40 cellular contexts compared by ENCODE assay signal in the genomic region with DNA sequence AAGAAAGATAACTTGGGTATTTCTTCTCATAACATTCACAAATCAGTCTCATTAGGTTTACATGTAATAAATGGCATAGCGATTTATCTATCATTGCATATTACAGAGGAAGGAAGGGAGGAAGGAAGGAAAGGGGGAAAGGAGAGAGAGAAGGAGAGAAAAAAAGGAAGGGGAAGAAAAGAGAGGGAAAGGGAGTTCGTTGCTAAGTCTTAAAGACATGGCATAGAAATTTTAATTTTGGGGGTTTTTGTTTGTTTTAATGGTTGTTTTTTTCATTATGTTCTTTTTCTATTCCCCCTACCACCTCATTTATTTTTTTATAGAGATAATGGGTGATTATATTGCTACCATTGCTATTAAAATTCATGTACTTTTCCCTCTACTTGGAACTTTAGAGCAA.
"Had no signal": no experiment of that assay in that cellular context is flagged by ENCODE, and none has a peak within 500 bp of the region (broad histone marks: within the 10 kb centered on the region; RNA-seq: fewer than 3 reads in every experiment).

No MANE protein-coding gene starts in this region.

- H3K9me3 ChIP-seq: adrenal gland, ascending aorta, body of pancreas, breast epithelium had no signal

- H3K27ac Mint-ChIP-seq: activated naive CD4-positive, alpha-beta T cell treated with anti-CD3 and anti-CD28 coated beads for 36 hours; activated naive CD4-positive, alpha-beta T cell treated with anti-CD3 and anti-CD28 coated beads, Interleukin-2, amount 10 ng/mL, durations not matched to agents 7 days and 5 days; activated naive CD4-positive, alpha-beta T cell treated with anti-CD3 and anti-CD28 coated beads, Interleukin-2, amount 50 U/mL, for 24 hours; activated naive CD4-positive, alpha-beta T cell treated with anti-CD3 and anti-CD28 coated beads, Interleukin-2, amount 50 U/mL, for 72 hours; activated naive CD8-positive, alpha-beta T cell; activated naive CD8-positive, alpha-beta T cell treated with anti-CD3 and anti-CD28 coated beads for 36 hours; activated naive CD8-positive, alpha-beta T cell treated with anti-CD3 and anti-CD28 coated beads, Interleukin-2, amount 10 ng/mL, durations not matched to agents 7 days and 5 days; activated naive CD8-positive, alpha-beta T cell treated with anti-CD3 and anti-CD28 coated beads, Interleukin-2, amount 50 U/mL, for 24 hours; activated T-cell treated with anti-CD3 and anti-CD28 coated beads, Interleukin-2, amount 50 U/mL, for 24 hours; activated T-cell treated with anti-CD3 and anti-CD28 coated beads, Interleukin-2, amount 50 U/mL, for 72 hours; activated T-helper 1 cell treated with anti-CD3 and anti-CD28 coated beads, Interleukin-12 subunit alpha, Interleukin-12 subunit beta, Interleukin-2, Interleukin-4 antibody, amounts not matched to agents 30 ng/mL and 10 ng/mL and 1 ng/mL, durations not matched to agents 14 hours and 24 hours and 36 hours; activated T-helper 17 cell treated with anti-CD3 and anti-CD28 coated beads, Interleukin-2, amount 50 U/mL, for 72 hours; activated T-helper 2 cell treated with anti-CD3 and anti-CD28 coated beads, Interferon-gamma antibody, Interleukin-2, Interleukin-4, amounts not matched to agents 10 μg/mL and 5 μg/mL and 100 μg/mL, durations not matched to agents 14 hours and 24 hours and 36 hours; brain had no signal

- H3K4me1 ChIP-seq: adrenal gland, ascending aorta, body of pancreas, breast epithelium had no signal

- H3K27ac ChIP-seq: adrenal gland, ascending aorta, body of pancreas, brain microvascular endothelial cell, breast epithelium, cardiac muscle cell had no signal

- FAIRE-seq: astrocyte, bronchial epithelial cell had no signal

- H3K27me3 Mint-ChIP-seq: activated naive CD4-positive, alpha-beta T cell treated with anti-CD3 and anti-CD28 coated beads, Interleukin-2, amount 10 ng/mL, durations not matched to agents 7 days and 5 days; activated naive CD4-positive, alpha-beta T cell treated with anti-CD3 and anti-CD28 coated beads, Interleukin-2, amount 50 U/mL, for 24 hours; activated naive CD8-positive, alpha-beta T cell; activated naive CD8-positive, alpha-beta T cell treated with anti-CD3 and anti-CD28 coated beads for 36 hours; activated naive CD8-positive, alpha-beta T cell treated with anti-CD3 and anti-CD28 coated beads, Interleukin-2, amount 10 ng/mL, durations not matched to agents 7 days and 5 days; activated naive CD8-positive, alpha-beta T cell treated with anti-CD3 and anti-CD28 coated beads, Interleukin-2, amount 50 U/mL, for 24 hours; activated T-cell treated with anti-CD3 and anti-CD28 coated beads, Interleukin-2, amount 50 U/mL, for 24 hours; activated T-helper 17 cell treated with anti-CD3 and anti-CD28 coated beads, Interleukin-2, amount 50 U/mL, for 72 hours; brain; central memory CD8-positive, alpha-beta T cell had no signal

- H3K4me1 Mint-ChIP-seq: activated naive CD4-positive, alpha-beta T cell treated with anti-CD3 and anti-CD28 coated beads, Interleukin-2, amount 10 ng/mL, durations not matched to agents 7 days and 5 days; activated naive CD4-positive, alpha-beta T cell treated with anti-CD3 and anti-CD28 coated beads, Interleukin-2, amount 50 U/mL, for 24 hours; activated naive CD8-positive, alpha-beta T cell treated with anti-CD3 and anti-CD28 coated beads for 36 hours; activated naive CD8-positive, alpha-beta T cell treated with anti-CD3 and anti-CD28 coated beads, Interleukin-2, amount 10 ng/mL, durations not matched to agents 7 days and 5 days; activated naive CD8-positive, alpha-beta T cell treated with anti-CD3 and anti-CD28 coated beads, Interleukin-2, amount 50 U/mL, for 24 hours; activated T-helper 17 cell treated with anti-CD3 and anti-CD28 coated beads, Interleukin-2, amount 50 U/mL, for 72 hours; brain; central memory CD8-positive, alpha-beta T cell had no signal

- H3K27me3 ChIP-seq: adrenal gland, ascending aorta, body of pancreas, brain microvascular endothelial cell, breast epithelium, cardiac muscle cell had no signal

- DNase-seq: activated effector memory CD4-positive, alpha-beta T cell treated with anti-CD3 and anti-CD28 coated beads, Interleukin-2, amount 50 U/mL, for 16 hours; activated effector memory CD4-positive, alpha-beta T cell treated with Interleukin-2 at 50 U/mL for 16 hours; activated gamma-delta T cell; activated gamma-delta T cell treated with Interleukin-2 at 50 U/mL for 16 hours; activated naive CD4-positive, alpha-beta T cell; activated naive CD4-positive, alpha-beta T cell treated with anti-CD3 and anti-CD28 coated beads for 36 hours; activated naive CD4-positive, alpha-beta T cell treated with anti-CD3 and anti-CD28 coated beads, Interleukin-2, amount 10 ng/mL, durations not matched to agents 7 days and 5 days; activated naive CD4-positive, alpha-beta T cell treated with anti-CD3 and anti-CD28 coated beads, Interleukin-2, amount 50 U/mL, for 16 hours; activated naive CD4-positive, alpha-beta T cell treated with Interleukin-2 at 50 U/mL for 16 hours; activated naive CD8-positive, alpha-beta T cell treated with anti-CD3 and anti-CD28 coated beads for 36 hours; activated naive CD8-positive, alpha-beta T cell treated with anti-CD3 and anti-CD28 coated beads, Interleukin-2, amount 10 ng/mL, durations not matched to agents 7 days and 5 days; activated naive CD8-positive, alpha-beta T cell treated with anti-CD3 and anti-CD28 coated beads, Interleukin-2, amount 50 U/mL, for 24 hours; activated T-cell treated with anti-CD3 and anti-CD28 coated beads, Interleukin-2, amount 50 U/mL, for 1 hour; activated T-cell treated with anti-CD3 and anti-CD28 coated beads, Interleukin-2, amount 50 U/mL, for 24 hours; activated T-cell treated with anti-CD3 and anti-CD28 coated beads, Interleukin-2, amount 50 U/mL, for 4 hours; activated T-cell treated with anti-CD3 and anti-CD28 coated beads, Interleukin-2, amount 50 U/mL, for 48 hours; activated T-cell treated with anti-CD3 and anti-CD28 coated beads, Interleukin-2, amount 50 U/mL, for 72 hours; adrenal gland; amniotic stem cell; amygdala; anterior cingulate cortex; aorta; body of pancreas; brain microvascular endothelial cell; caudate nucleus; central memory CD4-positive, alpha-beta T cell; cerebellar nuclear complex had no signal

- H3K36me3 ChIP-seq: adrenal gland, ascending aorta, brain microvascular endothelial cell, breast epithelium, cardiac muscle cell had no signal

- H3K4me3 ChIP-seq: adrenal gland, ascending aorta, body of pancreas, breast epithelium, cardiac muscle cell had no signal

- H3K4me3 Mint-ChIP-seq: activated naive CD4-positive, alpha-beta T cell treated with anti-CD3 and anti-CD28 coated beads for 36 hours; activated naive CD4-positive, alpha-beta T cell treated with anti-CD3 and anti-CD28 coated beads, Interleukin-2, amount 10 ng/mL, durations not matched to agents 7 days and 5 days; activated naive CD4-positive, alpha-beta T cell treated with anti-CD3 and anti-CD28 coated beads, Interleukin-2, amount 50 U/mL, for 24 hours; activated naive CD8-positive, alpha-beta T cell; activated naive CD8-positive, alpha-beta T cell treated with anti-CD3 and anti-CD28 coated beads for 36 hours; activated naive CD8-positive, alpha-beta T cell treated with anti-CD3 and anti-CD28 coated beads, Interleukin-2, amount 10 ng/mL, durations not matched to agents 7 days and 5 days; activated naive CD8-positive, alpha-beta T cell treated with anti-CD3 and anti-CD28 coated beads, Interleukin-2, amount 50 U/mL, for 24 hours; activated T-cell treated with anti-CD3 and anti-CD28 coated beads, Interleukin-2, amount 50 U/mL, for 24 hours; activated T-cell treated with anti-CD3 and anti-CD28 coated beads, Interleukin-2, amount 50 U/mL, for 4 hours; activated T-cell treated with anti-CD3 and anti-CD28 coated beads, Interleukin-2, amount 50 U/mL, for 72 hours; activated T-helper 1 cell treated with anti-CD3 and anti-CD28 coated beads, Interleukin-12 subunit alpha, Interleukin-12 subunit beta, Interleukin-2, Interleukin-4 antibody, amounts not matched to agents 30 ng/mL and 10 ng/mL and 1 ng/mL, durations not matched to agents 14 hours and 24 hours and 36 hours; activated T-helper 17 cell treated with anti-CD3 and anti-CD28 coated beads, Interleukin-2, amount 50 U/mL, for 72 hours; brain; central memory CD8-positive, alpha-beta T cell had no signal

- H3K9me3 Mint-ChIP-seq: activated naive CD4-positive, alpha-beta T cell treated with anti-CD3 and anti-CD28 coated beads for 36 hours; activated naive CD4-positive, alpha-beta T cell treated with anti-CD3 and anti-CD28 coated beads, Interleukin-2, amount 10 ng/mL, durations not matched to agents 7 days and 5 days; activated naive CD4-positive, alpha-beta T cell treated with anti-CD3 and anti-CD28 coated beads, Interleukin-2, amount 50 U/mL, for 24 hours; activated naive CD8-positive, alpha-beta T cell treated with anti-CD3 and anti-CD28 coated beads for 36 hours; activated naive CD8-positive, alpha-beta T cell treated with anti-CD3 and anti-CD28 coated beads, Interleukin-2, amount 10 ng/mL, durations not matched to agents 7 days and 5 days; activated naive CD8-positive, alpha-beta T cell treated with anti-CD3 and anti-CD28 coated beads, Interleukin-2, amount 50 U/mL, for 24 hours; activated T-cell treated with anti-CD3 and anti-CD28 coated beads, Interleukin-2, amount 50 U/mL, for 4 hours; activated T-helper 1 cell treated with anti-CD3 and anti-CD28 coated beads, Interleukin-12 subunit alpha, Interleukin-12 subunit beta, Interleukin-2, Interleukin-4 antibody, amounts not matched to agents 30 ng/mL and 10 ng/mL and 1 ng/mL, durations not matched to agents 14 hours and 24 hours and 36 hours; activated T-helper 2 cell treated with anti-CD3 and anti-CD28 coated beads, Interferon-gamma antibody, Interleukin-2, Interleukin-4, amounts not matched to agents 10 μg/mL and 5 μg/mL and 100 μg/mL, durations not matched to agents 14 hours and 24 hours and 36 hours; brain; central memory CD8-positive, alpha-beta T cell had no signal

- ATAC-seq: activated naive CD4-positive, alpha-beta T cell treated with anti-CD3 and anti-CD28 coated beads, Interleukin-2, amount 50 U/mL, for 72 hours; activated naive CD8-positive, alpha-beta T cell treated with anti-CD3 and anti-CD28 coated beads, Interleukin-2, amount 50 U/mL, for 24 hours; activated T-cell treated with anti-CD3 and anti-CD28 coated beads, Interleukin-2, amount 50 U/mL, for 4 hours; activated T-cell treated with anti-CD3 and anti-CD28 coated beads, Interleukin-2, amount 50 U/mL, for 72 hours; activated T-helper 17 cell treated with anti-CD3 and anti-CD28 coated beads, Interleukin-2, amount 50 U/mL, for 72 hours; body of pancreas had no signal

- H3K36me3 Mint-ChIP-seq: activated naive CD4-positive, alpha-beta T cell treated with anti-CD3 and anti-CD28 coated beads, Interleukin-2, amount 10 ng/mL, durations not matched to agents 7 days and 5 days; activated naive CD4-positive, alpha-beta T cell treated with anti-CD3 and anti-CD28 coated beads, Interleukin-2, amount 50 U/mL, for 24 hours; activated naive CD4-positive, alpha-beta T cell treated with anti-CD3 and anti-CD28 coated beads, Interleukin-2, amount 50 U/mL, for 72 hours; activated naive CD8-positive, alpha-beta T cell; activated naive CD8-positive, alpha-beta T cell treated with anti-CD3 and anti-CD28 coated beads for 36 hours; activated naive CD8-positive, alpha-beta T cell treated with anti-CD3 and anti-CD28 coated beads, Interleukin-2, amount 10 ng/mL, durations not matched to agents 7 days and 5 days; brain had no signal
